Comparison of ENCODE assay signal across 1 cellular context in genomic region chr17:66466933-66467367, GRCh38.
TF ChIP-seq lines count a peak whose summit lies in the region.

No MANE protein-coding gene starts in this region.

TF ChIP-seq in IMR-90, 13 proteins besides CTCF, POLR2A, EP300 and RAD21:
- no peak for TF ChIP-seq CHD1 (IDR thresholded peaks at IDR 0.05; ENCODE audit: low read depth, low read length)
- TF ChIP-seq NFE2L2 (IDR thresholded peaks at IDR 0.05; ENCODE audit: low read depth, low read length) = peak; percentile 97
- TF ChIP-seq FOS (IDR thresholded peaks at IDR 0.05; ENCODE audit: low read depth, low read length) = peak; percentile 91
- no peak for TF ChIP-seq MAZ (IDR thresholded peaks at IDR 0.05; ENCODE audit: borderline replicate concordance, low read depth, low read length)
- no peak for TF ChIP-seq RFX5 (IDR thresholded peaks at IDR 0.05; ENCODE audit: low read depth, low read length)
- no peak for TF ChIP-seq USF2 (IDR thresholded peaks at IDR 0.05; ENCODE audit: low read depth, low read length)
- TF ChIP-seq CEBPB (IDR thresholded peaks at IDR 0.05; ENCODE audit: low read depth, low read length) = peak; percentile 97
- TF ChIP-seq RCOR1 (IDR thresholded peaks at IDR 0.05; ENCODE audit: insufficient replicate concordance, low read length) = no peak
- TF ChIP-seq SMC3 (IDR thresholded peaks at IDR 0.05; ENCODE audit: low read depth, low read length) = no peak
- TF ChIP-seq, protein P1, sequence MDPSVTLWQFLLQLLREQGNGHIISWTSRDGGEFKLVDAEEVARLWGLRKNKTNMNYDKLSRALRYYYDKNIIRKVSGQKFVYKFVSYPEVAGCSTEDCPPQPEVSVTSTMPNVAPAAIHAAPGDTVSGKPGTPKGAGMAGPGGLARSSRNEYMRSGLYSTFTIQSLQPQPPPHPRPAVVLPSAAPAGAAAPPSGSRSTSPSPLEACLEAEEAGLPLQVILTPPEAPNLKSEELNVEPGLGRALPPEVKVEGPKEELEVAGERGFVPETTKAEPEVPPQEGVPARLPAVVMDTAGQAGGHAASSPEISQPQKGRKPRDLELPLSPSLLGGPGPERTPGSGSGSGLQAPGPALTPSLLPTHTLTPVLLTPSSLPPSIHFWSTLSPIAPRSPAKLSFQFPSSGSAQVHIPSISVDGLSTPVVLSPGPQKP (IDR thresholded peaks at IDR 0.05; ENCODE audit: borderline replicate concordance, low read depth, low read length) = no peak
- peak; percentile 65; the same call in 1 of the 2 replicates for TF ChIP-seq MXI1 (IDR thresholded peaks at IDR 0.05; ENCODE audit: borderline replicate concordance, low read depth, low read length)
- peak; percentile 74; the same call in 1 of the 2 replicates for TF ChIP-seq MAFK (IDR thresholded peaks at IDR 0.05; ENCODE audit: low read depth, low read length)
- TF ChIP-seq BHLHE40 (IDR thresholded peaks at IDR 0.05; ENCODE audit: low read depth, low read length) = peak; percentile 86
